19 cellular contexts compared by ENCODE assay signal in the genomic region with DNA sequence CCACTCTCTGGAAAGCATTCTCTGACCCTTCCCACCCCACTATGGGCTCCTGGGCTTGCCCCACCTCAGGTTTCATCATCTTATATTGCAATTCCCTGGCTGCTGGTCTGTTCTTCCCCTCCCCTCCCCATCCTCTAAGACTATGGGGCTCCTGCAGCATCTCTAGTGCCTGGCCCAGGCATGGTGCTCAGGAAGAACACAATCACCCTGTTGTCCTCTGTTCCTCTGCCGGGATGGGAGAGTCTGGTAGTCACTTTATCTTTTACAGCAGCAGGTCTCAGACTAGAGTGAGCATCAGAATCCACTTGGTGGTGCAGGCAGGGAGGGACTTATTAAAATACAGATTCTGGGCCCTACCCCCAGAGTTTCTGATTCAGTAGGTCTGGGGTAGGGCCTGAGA. TPM values are rescaled to one million over a fixed set of nuclear protein-coding genes. Genes with fewer than 3 reads are reported as not detected.
DNase-seq lines count a peak whose midpoint lies in the region; ATAC-seq, FAIRE-seq and TF ChIP-seq lines count a peak whose summit lies in the region.
"Had no signal": no experiment of that assay in that cellular context is flagged by ENCODE, and none has a peak within 500 bp of the region (broad histone marks: within the 10 kb centered on the region; RNA-seq: fewer than 3 reads in every experiment).

No MANE protein-coding gene starts in this region.

- no peak overlapping the region for H3K4me2 ChIP-seq in K562 (ENCODE audit: insufficient read depth, low read length)
- H3K4me2 ChIP-seq in neuronal stem cell (ENCODE audit: insufficient read depth, low read length, poor library complexity, severe bottlenecking), result no peak overlapping the region
- H3K4me2 ChIP-seq: BLaER1 treated with 17β-estradiol and CSF1 and Interleukin-3, amounts not matched to agents 10 nM and 100 nM had no signal

- H3K4me1 Mint-ChIP-seq in MCF 10A (ENCODE audit: insufficient read depth, unreplicated experiment), result peaks cover 19% of the 10 kb centered on the region

- TF ChIP-seq RAD21 in K562 (CRISPR knock-in tag; conservative IDR thresholded peaks at IDR 0.05 in 1 of 2, IDR thresholded peaks at IDR 0.05 in 1 of 2), result no peak

- no peak for FAIRE-seq in K562 (lab: Jason Lieb, UNC)
- FAIRE-seq: GM12891, GM18507 had no signal

- H2BK5ac ChIP-seq in neuronal stem cell (ENCODE audit: low read length), result no peak overlapping the region

- no peak for TF ChIP-seq POLR2A in breast epithelium (IDR thresholded peaks at IDR 0.05)
- no peak for TF ChIP-seq POLR2A in K562 (conservative IDR thresholded peaks at IDR 0.05)
- no peak for TF ChIP-seq POLR2A in stomach (IDR thresholded peaks at IDR 0.05)

- H3K4me3 ChIP-seq in breast epithelium (no peak overlapping the region), K562 (no peak overlapping the region), neuronal stem cell (ENCODE audit: low read length in 2 of 2) (peak overlapping the region in 1 of 2 donors; percentile 38), stomach (no peak overlapping the region)
- H3K4me3 ChIP-seq: BLaER1 treated with 17β-estradiol and CSF1 and Interleukin-3, amounts not matched to agents 10 nM and 100 nM; Peyer's patch had no signal

- no peaks in the 10 kb centered on the region for H3K27me3 Mint-ChIP-seq in MCF 10A (ENCODE audit: insufficient read depth, unreplicated experiment)

- no peak overlapping the region for H2BK15ac ChIP-seq in neuronal stem cell (ENCODE audit: low read length)

- no peaks in the 10 kb centered on the region for H3K9me3 Mint-ChIP-seq in MCF 10A (ENCODE audit: unreplicated experiment)

- no peak overlapping the region for H3K27ac Mint-ChIP-seq in MCF 10A (ENCODE audit: low read depth, unreplicated experiment)

- no peak overlapping the region for H3K14ac ChIP-seq in neuronal stem cell (ENCODE audit: low read length)

- no peaks in the 10 kb centered on the region for H3K9me1 ChIP-seq in K562 (ENCODE audit: control insufficient read depth, insufficient read depth, low read length)

- H4K8ac ChIP-seq in neuronal stem cell (ENCODE audit: low read depth, low read length), result no peak overlapping the region

- H3K36me3 Mint-ChIP-seq in MCF 10A (ENCODE audit: insufficient read depth, unreplicated experiment), result no peaks in the 10 kb centered on the region

- DNase-seq in breast epithelium (ENCODE audit: low spot score in 2 of 2) (peak in 1 of 2 donors; percentile 27), MCF 10A (ENCODE audit: unreplicated experiment) (no peak), K562 (ENCODE audit: extremely low read depth in 1 of 4, low spot score in 3 of 4) (no peak), neuronal stem cell (ENCODE audit: low spot score) (no peak), stomach (no peak), mucosa of gallbladder (ENCODE audit: low spot score) (no peak), NCI-H128 (lab: John Stamatoyannopoulos, UW; ENCODE audit: unreplicated experiment) (no peak)
- DNase-seq: GF-D8, KBM-7, NCI-H2227 treated with DMSO at 0.1 percent for 48 hours, NCI-H524, Peyer's patch, SIG-M5 had no signal

- H3K9me3 ChIP-seq in breast epithelium, result no peaks in the 10 kb centered on the region
- no peaks in the 10 kb centered on the region for H3K9me3 ChIP-seq in K562 (replicated peaks; ENCODE audit: control insufficient read depth, insufficient read depth, low read depth, low read length)
- H3K9me3 ChIP-seq in neuronal stem cell (replicated peaks in 1 of 2; ENCODE audit: control insufficient read depth in 2 of 2, insufficient read depth in 1 of 2, low read depth in 1 of 2, low read length in 2 of 2), result peaks cover 0 to 2% of the 10 kb centered on the region in 2 donors
- no peaks in the 10 kb centered on the region for H3K9me3 ChIP-seq in stomach
- H3K9me3 ChIP-seq: BLaER1 treated with 17β-estradiol and CSF1 and Interleukin-3, amounts not matched to agents 10 nM and 100 nM; Peyer's patch had no signal

- BruUV-seq in MCF 10A (replicated peaks; lab: Mats Ljungman, UMichigan) (no TSS peak), K562 (replicated peaks; lab: Mats Ljungman, UMichigan) (no TSS peak)

- no peak overlapping the region for H3K4ac ChIP-seq in neuronal stem cell (ENCODE audit: low read length)

- peak overlapping the region; percentile 12 for H2AK5ac ChIP-seq in neuronal stem cell (ENCODE audit: low read depth, low read length)

- no peak overlapping the region for H2BK12ac ChIP-seq in neuronal stem cell (ENCODE audit: low read length)

- in situ Hi-C loops in K562 (cut with MboI), result no loop called here

- intact Hi-C loops in breast epithelium (cut with DNase I; ENCODE audit: low total_unique reads) (loop anchor here (5.0 kb wide), 1 partner anchor 163 kb away; no protein-coding TSS in a partner anchor), MCF 10A (cut with micrococcal nuclease) (no loop called here), K562 (cut with micrococcal nuclease) (no loop called here), stomach (cut with DNase I; ENCODE audit: low total_unique reads) (no loop called here)

- peak overlapping the region; percentile 72 for H3K18ac ChIP-seq in neuronal stem cell (ENCODE audit: low read length)

- no peak overlapping the region for H3K4me3 Mint-ChIP-seq in MCF 10A (ENCODE audit: unreplicated experiment)

- H3K79me1 ChIP-seq in neuronal stem cell (ENCODE audit: low read depth, low read length), result no peaks in the 10 kb centered on the region

- H3K27ac ChIP-seq in breast epithelium (peak overlapping the region; percentile 60 to 90), K562 (ENCODE audit: extremely low read depth, low read depth, low read length) (no peak overlapping the region), neuronal stem cell (replicated peaks; ENCODE audit: low read length) (no peak overlapping the region), stomach (peak overlapping the region in 3 of 5 donors; percentile 71 to 84 (median 71))
- H3K27ac ChIP-seq: BLaER1 treated with 17β-estradiol and CSF1 and Interleukin-3, amounts not matched to agents 10 nM and 100 nM had no signal

- no peak for ATAC-seq in K562
- ATAC-seq in GM21619 (IDR thresholded peaks at IDR 0.05; ENCODE audit: unreplicated experiment), result no peak
- ATAC-seq: HCT116 had no signal

- H3K4me1 ChIP-seq in breast epithelium (peaks cover 3 to 15% of the 10 kb centered on the region in 2 donors), K562 (replicated peaks in 1 of 2; ENCODE audit: control insufficient read depth in 2 of 2, insufficient read depth in 2 of 2, low read length in 2 of 2) (peaks cover 3 to 14% of the 10 kb centered on the region in 2 experiments; a peak in 3 of 5 replicates), neuronal stem cell (ENCODE audit: control insufficient read depth in 2 of 2, insufficient read depth in 1 of 2, low read depth in 1 of 2, low read length in 2 of 2) (no peaks in the 10 kb centered on the region), stomach (peaks cover 12 to 27% (median 20%) of the 10 kb centered on the region in 4 donors)

- H3K9ac ChIP-seq in K562 (ENCODE audit: insufficient read depth in 1 of 2, low read depth in 2 of 2, low read length in 2 of 2), result no peak overlapping the region
- H3K9ac ChIP-seq in neuronal stem cell (ENCODE audit: low read depth, low read length, poor library complexity), result no peak overlapping the region
- H3K9ac ChIP-seq: BLaER1 treated with 17β-estradiol and CSF1 and Interleukin-3, amounts not matched to agents 10 nM and 100 nM had no signal

- H4K20me1 ChIP-seq in K562 (replicated peaks; ENCODE audit: control insufficient read depth, insufficient read depth, low read length), result no peaks in the 10 kb centered on the region
- H4K20me1 ChIP-seq: BLaER1 treated with 17β-estradiol and CSF1 and Interleukin-3, amounts not matched to agents 10 nM and 100 nM had no signal

- no peak overlapping the region for H4K91ac ChIP-seq in neuronal stem cell (ENCODE audit: low read depth, low read length, poor library complexity)

- H3K27me3 ChIP-seq in breast epithelium (no peaks in the 10 kb centered on the region), K562 (ENCODE audit: control insufficient read depth in 2 of 2, insufficient read depth in 2 of 2, low read length in 2 of 2) (peaks cover 2 to 10% of the 10 kb centered on the region in 2 experiments; a peak in 3 of 5 replicates), neuronal stem cell (ENCODE audit: control insufficient read depth in 3 of 3, insufficient read depth in 3 of 3, low read depth in 1 of 3, low read length in 3 of 3) (peaks cover 0 to 6% (median 2%) of the 10 kb centered on the region in 3 experiments), stomach (no peaks in the 10 kb centered on the region)
- H3K27me3 ChIP-seq: Peyer's patch had no signal

- no peaks in the 10 kb centered on the region for H3K79me2 ChIP-seq in K562 (ENCODE audit: control insufficient read depth, insufficient read depth, low read length)

- POLR2A ChIA-PET in MCF 10A (lab: Yijun Ruan, JAX), result no interaction called here
- POLR2A ChIA-PET in K562 (lab: Yijun Ruan, JAX), result no interaction called here

- H3K23ac ChIP-seq in neuronal stem cell (ENCODE audit: low read depth, low read length, poor library complexity), result no peak overlapping the region

- TF ChIP-seq EP300 in K562 (IDR thresholded peaks at IDR 0.05; ENCODE audit: low read length) (no peak), stomach (IDR thresholded peaks at IDR 0.05) (no peak)

- H3K36me3 ChIP-seq in breast epithelium, result no peaks in the 10 kb centered on the region
- no peaks in the 10 kb centered on the region for H3K36me3 ChIP-seq in K562 (ENCODE audit: control insufficient read depth, insufficient read depth, low read length)
- no peaks in the 10 kb centered on the region for H3K36me3 ChIP-seq in neuronal stem cell (replicated peaks in 1 of 2; ENCODE audit: control insufficient read depth in 2 of 2, insufficient read depth in 2 of 2, low read length in 2 of 2)
- no peaks in the 10 kb centered on the region for H3K36me3 ChIP-seq in stomach
- H3K36me3 ChIP-seq: BLaER1 treated with 17β-estradiol and CSF1 and Interleukin-3, amounts not matched to agents 10 nM and 100 nM; Peyer's patch had no signal

- WGBS in K562 (ENCODE audit: insufficient coverage, low coverage, missing lambda C conversion rate), result 0% methylated on average over 1 of the region's 1 CpG
- WGBS in neuronal stem cell (ENCODE audit: extremely low coverage in 2 of 2, insufficient read length in 2 of 2, insufficient replicate concordance in 1 of 2), 2 donors, result no CpG with 5 or more reads among the region's 1 CpG
- WGBS in stomach, 5 donors, result 80 to 100% (median 83%) methylated on average over 1 of the region's 1 CpG

- H2BK120ac ChIP-seq in neuronal stem cell (ENCODE audit: low read depth, low read length), result no peak overlapping the region

- H2AFZ ChIP-seq in K562 (ENCODE audit: low read depth, low read length) (no peak overlapping the region), neuronal stem cell (ENCODE audit: low read length) (no peak overlapping the region)

- TF ChIP-seq CTCF in breast epithelium (IDR thresholded peaks at IDR 0.05) (no peak), MCF 10A (IDR thresholded peaks at IDR 0.05; ENCODE audit: unreplicated experiment) (no peak), K562 (IDR thresholded peaks at IDR 0.05 in 2 of 3, conservative IDR thresholded peaks at IDR 0.05 in 1 of 3; ENCODE audit: insufficient read depth in 2 of 3, low read depth in 1 of 3, low read length in 3 of 3) (no peak), stomach (IDR thresholded peaks at IDR 0.05) (no peak)

- CTCF ChIA-PET in MCF 10A (lab: Yijun Ruan, JAX) (interaction anchor here (0.6 to 6.7 kb wide), 4 partner anchors 13 to 165 kb away, joined by 3 to 314 read pairs (median 4); no protein-coding TSS in a partner anchor), K562 (lab: Yijun Ruan, JAX; ENCODE audit: low intra/inter-chr PET ratio) (no interaction called here)

RNA-seq across cellular contexts. Expression of gene LPIN3, which starts 5.0 kb away (rescaled TPM):
- total RNA-seq in breast epithelium (10 to 100 TPM; 20.8 to 43.2 (median 39.0) TPM), MCF 10A (2022) (16.5 and 18.9 TPM in 2 replicates), K562 (2014; rRNA removed) (6.0 and 8.8 TPM in 2 replicates), K562 (2014; rRNA removed; fragmentation: Illumina TruSeq; extraction: Trizol) (2.3 and 2.4 TPM in 2 replicates), K562 (2015; rRNA removed; fragmentation: Illumina TruSeq; extraction: Trizol) (4.6 and 5.9 TPM in 2 replicates), K562 (2021) (6.9 and 7.9 TPM in 2 replicates), stomach (100 to 1,000 TPM in 2 of 5 donors, 10 to 100 TPM in 2, 1 to 10 TPM in 1; 8.6 to 289 (median 44.6) TPM), mucosa of gallbladder (41.8 TPM)
- 32.2 and 89.1 TPM in 2 replicates for total RNA-seq in K562 (2011; cell fraction: chromatin; rRNA removed; ENCODE audit: low replicate concordance)
- total RNA-seq in K562 (2011; cell fraction: nucleolus; rRNA removed), result 46.2 and 48.0 TPM in 2 replicates
- total RNA-seq in K562 (2011; cell fraction: nucleoplasm; rRNA removed), result 28.4 and 33.2 TPM in 2 replicates
- polyA plus RNA-seq in K562 (2011; rRNA removed) (5.8 and 11.5 TPM in 2 replicates), K562 (2014; fragmentation: Illumina TruSeq; extraction: Trizol) (7.9 and 9.1 TPM in 2 replicates), K562 (2014; fragmentation: Nextera tagmentation; extraction: Ambion mirVana) (1 to 10 TPM; 2.2 to 5.0 TPM), K562 (2014; rRNA removed) (10.4 and 12.0 TPM in 2 replicates), stomach (10 to 100 TPM in 1 of 3 donors, 1 to 10 TPM in 2; 5.7 to 28.8 (median 9.2) TPM)
- 3.8 and 4.3 TPM in 2 replicates for polyA plus RNA-seq in K562 (2011; cell fraction: cytosol; rRNA removed)
- polyA plus RNA-seq in K562 (2011; cell fraction: nucleus; rRNA removed), result 83.5 and 84.6 TPM in 2 replicates
- polyA plus RNA-seq in K562 (2012), result 6.9 and 15.9 TPM in 2 replicates
- 1.7 and 3.8 TPM in 2 replicates for polyA minus RNA-seq in K562 (2011; rRNA and poly(A)+ RNA removed)
- polyA minus RNA-seq in K562 (2011; cell fraction: cytosol; rRNA and poly(A)+ RNA removed), result 1.1 and 4.9 TPM in 2 replicates
- 11.7 and 13.7 TPM in 2 replicates for polyA minus RNA-seq in K562 (2011; cell fraction: nucleus; rRNA and poly(A)+ RNA removed)
- 3.8 TPM for polyA plus RNA-seq in neuronal stem cell (2013, experiment 1 of 2)
- 3.5 TPM for polyA plus RNA-seq in neuronal stem cell (2013, experiment 2 of 2)

RNA-seq across cellular contexts. Expression of gene ZHX3, which starts 18.1 kb away (rescaled TPM):
- total RNA-seq in breast epithelium, result 10 to 100 TPM; 34.4 to 35.7 (median 34.6) TPM
- total RNA-seq in MCF 10A (2022), result 23.8 and 34.1 TPM in 2 replicates
- total RNA-seq in K562 (2011; cell fraction: chromatin; rRNA removed; ENCODE audit: low replicate concordance), result 11.4 and 16.1 TPM in 2 replicates
- total RNA-seq in K562 (2011; cell fraction: nucleolus; rRNA removed), result 5.2 and 6.6 TPM in 2 replicates
- 9.6 and 10.9 TPM in 2 replicates for total RNA-seq in K562 (2011; cell fraction: nucleoplasm; rRNA removed)
- 3.7 and 6.0 TPM in 2 replicates for total RNA-seq in K562 (2014; rRNA removed)
- 6.9 and 7.1 TPM in 2 replicates for total RNA-seq in K562 (2014; rRNA removed; fragmentation: Illumina TruSeq; extraction: Trizol)
- total RNA-seq in K562 (2015; rRNA removed; fragmentation: Illumina TruSeq; extraction: Trizol), result 5.5 and 6.1 TPM in 2 replicates
- total RNA-seq in K562 (2021), result 14.6 and 14.8 TPM in 2 replicates
- polyA plus RNA-seq in K562 (2011; rRNA removed), result 4.9 and 5.7 TPM in 2 replicates
- 4.1 and 4.4 TPM in 2 replicates for polyA plus RNA-seq in K562 (2011; cell fraction: cytosol; rRNA removed)
- 5.9 and 6.0 TPM in 2 replicates for polyA plus RNA-seq in K562 (2011; cell fraction: nucleus; rRNA removed)
- 4.7 and 4.8 TPM in 2 replicates for polyA plus RNA-seq in K562 (2012)
- 7.4 and 7.9 TPM in 2 replicates for polyA plus RNA-seq in K562 (2014; fragmentation: Illumina TruSeq; extraction: Trizol)
- polyA plus RNA-seq in K562 (2014; fragmentation: Nextera tagmentation; extraction: Ambion mirVana), result 1 to 10 TPM in 1 of 2 experiments, under 1 TPM in 1; 0.80 to 1.4 TPM
- polyA plus RNA-seq in K562 (2014; rRNA removed), result 3.5 and 4.6 TPM in 2 replicates
- 9.0 and 10.6 TPM in 2 replicates for polyA minus RNA-seq in K562 (2011; rRNA and poly(A)+ RNA removed)
- 4.0 and 5.6 TPM in 2 replicates for polyA minus RNA-seq in K562 (2011; cell fraction: cytosol; rRNA and poly(A)+ RNA removed)
- 4.0 and 6.7 TPM in 2 replicates for polyA minus RNA-seq in K562 (2011; cell fraction: nucleus; rRNA and poly(A)+ RNA removed)
- polyA plus RNA-seq in neuronal stem cell (2013, experiment 1 of 2), result 4.7 TPM
- 4.6 TPM for polyA plus RNA-seq in neuronal stem cell (2013, experiment 2 of 2)
- total RNA-seq in stomach, result 10 to 100 TPM; 15.1 to 59.3 (median 31.5) TPM
- polyA plus RNA-seq in stomach, result 1 to 10 TPM; 6.6 to 8.6 (median 7.7) TPM
- 47.3 TPM for total RNA-seq in mucosa of gallbladder

RNA-seq across cellular contexts. Expression of gene EMILIN3, which starts 31.0 kb away (rescaled TPM):
- 1 to 10 TPM in 2 of 3 donors, under 1 TPM in 1; 0.32 to 7.5 (median 1.3) TPM for total RNA-seq in breast epithelium
- total RNA-seq in MCF 10A (2022), result not detected in 2 replicates
- not detected in 2 replicates for total RNA-seq in K562 (2011; cell fraction: chromatin; rRNA removed; ENCODE audit: low replicate concordance)
- total RNA-seq in K562 (2011; cell fraction: nucleolus; rRNA removed), result not detected in 2 replicates
- not detected in 2 replicates for total RNA-seq in K562 (2011; cell fraction: nucleoplasm; rRNA removed)
- total RNA-seq in K562 (2014; rRNA removed), result not detected in 2 replicates
- total RNA-seq in K562 (2014; rRNA removed; fragmentation: Illumina TruSeq; extraction: Trizol), result not detected in 2 replicates
- total RNA-seq in K562 (2015; rRNA removed; fragmentation: Illumina TruSeq; extraction: Trizol), result not detected in 2 replicates
- total RNA-seq in K562 (2021), result not detected in 2 replicates
- polyA plus RNA-seq in K562 (2011; rRNA removed), result not detected in 2 replicates
- not detected in 2 replicates for polyA plus RNA-seq in K562 (2011; cell fraction: cytosol; rRNA removed)
- not detected in 2 replicates for polyA plus RNA-seq in K562 (2011; cell fraction: nucleus; rRNA removed)
- 0.03 and 0.14 TPM in 2 replicates for polyA plus RNA-seq in K562 (2012)
- polyA plus RNA-seq in K562 (2014; fragmentation: Illumina TruSeq; extraction: Trizol), result not detected in 2 replicates
- polyA plus RNA-seq in K562 (2014; fragmentation: Nextera tagmentation; extraction: Ambion mirVana), result under 1 TPM in 1 of 2 experiments, not detected in 1; 0.07 TPM
- 0.01 TPM in 1 of 2 replicates, not detected in the other for polyA plus RNA-seq in K562 (2014; rRNA removed)
- polyA minus RNA-seq in K562 (2011; rRNA and poly(A)+ RNA removed), result not detected in 2 replicates
- not detected in 2 replicates for polyA minus RNA-seq in K562 (2011; cell fraction: cytosol; rRNA and poly(A)+ RNA removed)
- not detected in 2 replicates for polyA minus RNA-seq in K562 (2011; cell fraction: nucleus; rRNA and poly(A)+ RNA removed)
- 5.3 TPM for polyA plus RNA-seq in neuronal stem cell (2013, experiment 1 of 2)
- polyA plus RNA-seq in neuronal stem cell (2013, experiment 2 of 2), result 5.2 TPM
- 1 to 10 TPM; 1.4 to 4.0 (median 2.9) TPM for total RNA-seq in stomach
- under 1 TPM in 2 of 3 donors, not detected in 1; 0.37 to 0.90 TPM for polyA plus RNA-seq in stomach
- total RNA-seq in mucosa of gallbladder, result 0.63 TPM
- total RNA-seq: A172 had no signal

Comparison
In these comparisons a context has a peak if more than half of its experiments do, and no peak if none do; other contexts are left out.
1. H3K27ac ChIP-seq: peak in breast epithelium (2 of 2) and stomach (3 of 5); none in K562 (single experiment) and neuronal stem cell (single experiment).